8 cellular contexts compared by ENCODE assay signal in genomic region chr16:71367243-71367976, GRCh38. TPM values are rescaled to one million over a fixed set of nuclear protein-coding genes. Genes with fewer than 3 reads are reported as not detected.
DNase-seq lines count a peak whose midpoint lies in the region; ATAC-seq and TF ChIP-seq lines count a peak whose summit lies in the region.

No MANE protein-coding gene starts in this region.

- H3K4me3 ChIP-seq in epithelial cell of proximal tubule (ENCODE audit: low read depth, low read length): no peak overlapping the region
- H3K4me3 ChIP-seq in parathyroid adenoma (ENCODE audit: low read depth, low read length): no peak overlapping the region

- no peaks in the 10 kb centered on the region for H3K36me3 ChIP-seq in parathyroid adenoma (ENCODE audit: control insufficient read depth, insufficient read depth, low read length)

- ATAC-seq in SK-N-SH treated with all-trans-retinoic acid at 6 μM for 48 hours (peak; percentile 98), GM18861 (IDR thresholded peaks at IDR 0.05; ENCODE audit: unreplicated experiment) (no peak)

- DNase-seq in activated effector memory CD4-positive, alpha-beta T cell treated with anti-CD3 and anti-CD28 coated beads, Interleukin-2, amount 50 U/mL, for 16 hours: peak; percentile 71
- DNase-seq in activated effector memory CD4-positive, alpha-beta T cell treated with Interleukin-2 at 50 U/mL for 16 hours: no peak
- DNase-seq in HuH-7.5 (ENCODE audit: low spot score): peak; percentile 69
- DNase-seq in epithelial cell of proximal tubule (ENCODE audit: low read depth): no peak
- DNase-seq in GOT3 (lab: John Stamatoyannopoulos, UW): no peak

- H3K4me1 ChIP-seq in parathyroid adenoma: no peaks in the 10 kb centered on the region

- no peak overlapping the region for H3K4me2 ChIP-seq in parathyroid adenoma (ENCODE audit: low read length)

- no peak overlapping the region for H3K9ac ChIP-seq in parathyroid adenoma

- no peaks in the 10 kb centered on the region for H3K9me3 ChIP-seq in parathyroid adenoma (ENCODE audit: control insufficient read depth, low read length)

- H3K27ac ChIP-seq in parathyroid adenoma: no peak overlapping the region

- no peaks in the 10 kb centered on the region for H3K27me3 ChIP-seq in parathyroid adenoma (ENCODE audit: control insufficient read depth, insufficient read depth, low read length)

- no peaks in the 10 kb centered on the region for H3K79me2 ChIP-seq in parathyroid adenoma

- no peak overlapping the region for H2AFZ ChIP-seq in parathyroid adenoma

- TF ChIP-seq CTCF in epithelial cell of proximal tubule (conservative IDR thresholded peaks at IDR 0.05; ENCODE audit: low read depth, low read length): peak; percentile 72
- peak; percentile 40 for TF ChIP-seq CTCF in parathyroid adenoma (IDR thresholded peaks at IDR 0.05)

TF ChIP-seq in SK-N-SH treated with all-trans-retinoic acid at 6 μM for 48 hours, 23 proteins besides CTCF, POLR2A, EP300 and RAD21:
- no peak for TF ChIP-seq ISL1 (CRISPR knock-in tag; IDR thresholded peaks at IDR 0.05)
- peak; percentile 100 for TF ChIP-seq ZNF70 (CRISPR knock-in tag; IDR thresholded peaks at IDR 0.05)

RNA-seq across cellular contexts. Expression of gene CALB2, which starts 8.9 kb away (rescaled TPM):
- total RNA-seq in epithelial cell of proximal tubule: 0.12 and 5.6 TPM in 2 replicates

Comparison
In these comparisons a context has a peak if more than half of its experiments do, and no peak if none do; other contexts are left out.
1. DNase-seq: peak in activated effector memory CD4-positive, alpha-beta T cell treated with anti-CD3 and anti-CD28 coated beads, Interleukin-2, amount 50 U/mL, for 16 hours (single experiment) and HuH-7.5 (single experiment); none in activated effector memory CD4-positive, alpha-beta T cell treated with Interleukin-2 at 50 U/mL for 16 hours (single experiment), epithelial cell of proximal tubule (single experiment) and GOT3 (single experiment).